8 cellular contexts compared by ENCODE assay signal in genomic region chr20:51594206-51594998, GRCh38. TPM values are rescaled to one million over a fixed set of nuclear protein-coding genes. Genes with fewer than 3 reads are reported as not detected.
DNase-seq lines count a peak whose midpoint lies in the region; ATAC-seq and TF ChIP-seq lines count a peak whose summit lies in the region.

No MANE protein-coding gene starts in this region.

- H3K36me3 ChIP-seq in left ventricle myocardium inferior, result no peaks in the 10 kb centered on the region
- peaks cover 0 to 13% (median 0%) of the 10 kb centered on the region in 9 donors for H3K36me3 ChIP-seq in heart left ventricle
- H3K36me3 ChIP-seq in mesenchymal stem cell (ENCODE audit: control insufficient read depth in 1 of 2, insufficient read depth in 2 of 2, low read depth in 1 of 2, low read length in 2 of 2), result peaks cover 4 to 22% of the 10 kb centered on the region in 2 experiments
- no peaks in the 10 kb centered on the region for H3K36me3 ChIP-seq in hepatocyte (replicated peaks; ENCODE audit: insufficient read depth, low read depth)

- H3K14ac ChIP-seq in mesenchymal stem cell (ENCODE audit: low read length in 2 of 2), result no peak overlapping the region

- WGBS in heart left ventricle, 4 donors, result 70 to 75% (median 74%) methylated on average over 11 of the region's 11 CpGs
- WGBS in mesenchymal stem cell, result 84% methylated on average over 10 of the region's 11 CpGs
- 84% methylated on average over 11 of the region's 11 CpGs for WGBS in hepatocyte (ENCODE audit: low lambda C conversion rate, missing lambda C conversion rate)

- H3K27ac Mint-ChIP-seq in activated naive CD8-positive, alpha-beta T cell treated with anti-CD3 and anti-CD28 coated beads, Interleukin-2, amount 50 U/mL, for 24 hours, result peak overlapping the region; percentile 83

- H3K4me3 ChIP-seq in left ventricle myocardium inferior (peak overlapping the region; percentile 12), heart left ventricle (peak overlapping the region in 1 of 12 donors; percentile 17), mesenchymal stem cell (ENCODE audit: insufficient read depth in 1 of 2, low read depth in 1 of 2, low read length in 2 of 2) (no peak overlapping the region), hepatocyte (no peak overlapping the region)

- H3K23ac ChIP-seq in mesenchymal stem cell (ENCODE audit: low read length in 2 of 2), result no peak overlapping the region

- DNase-seq in left ventricle myocardium inferior (no peak), heart left ventricle (no peak), mesenchymal stem cell (no peak), hepatocyte (ENCODE audit: low spot score) (no peak), foreskin keratinocyte (no peak), NCI-H1694 treated with DMSO at 0.1 percent for 48 hours (lab: John Stamatoyannopoulos, UW) (no peak)
- no peak for DNase-seq in activated naive CD8-positive, alpha-beta T cell treated with anti-CD3 and anti-CD28 coated beads, Interleukin-2, amount 50 U/mL, for 24 hours

- no peaks in the 10 kb centered on the region for H3K9me3 Mint-ChIP-seq in activated naive CD8-positive, alpha-beta T cell treated with anti-CD3 and anti-CD28 coated beads, Interleukin-2, amount 50 U/mL, for 24 hours

- H3K4me3 Mint-ChIP-seq in activated naive CD8-positive, alpha-beta T cell treated with anti-CD3 and anti-CD28 coated beads, Interleukin-2, amount 50 U/mL, for 24 hours, result peak overlapping the region; percentile 9

- H2AFZ ChIP-seq in mesenchymal stem cell (ENCODE audit: low read depth, low read length) (no peak overlapping the region), hepatocyte (no peak overlapping the region)

- H3K27me3 ChIP-seq in left ventricle myocardium inferior (ENCODE audit: low read depth) (no peaks in the 10 kb centered on the region), heart left ventricle (no peaks in the 10 kb centered on the region), mesenchymal stem cell (ENCODE audit: control insufficient read depth in 1 of 2, insufficient read depth in 1 of 2, low read length in 2 of 2) (no peaks in the 10 kb centered on the region), hepatocyte (no peaks in the 10 kb centered on the region), foreskin keratinocyte (peaks cover 14% of the 10 kb centered on the region)

- H2AK5ac ChIP-seq in mesenchymal stem cell (ENCODE audit: low read length, severe bottlenecking), result no peak overlapping the region

- no peaks in the 10 kb centered on the region for H3K9me3 ChIP-seq in left ventricle myocardium inferior (replicated peaks)
- H3K9me3 ChIP-seq in heart left ventricle, result no peaks in the 10 kb centered on the region
- no peaks in the 10 kb centered on the region for H3K9me3 ChIP-seq in mesenchymal stem cell (ENCODE audit: control insufficient read depth, low read length)
- no peaks in the 10 kb centered on the region for H3K9me3 ChIP-seq in hepatocyte (ENCODE audit: low read depth)

- peak overlapping the region; percentile 75 for H3K9ac ChIP-seq in mesenchymal stem cell (ENCODE audit: low read length)

- H2BK15ac ChIP-seq in mesenchymal stem cell (ENCODE audit: low read depth, poor library complexity, severe bottlenecking), result no peak overlapping the region

- H3K4ac ChIP-seq in mesenchymal stem cell (ENCODE audit: low read depth in 1 of 2, low read length in 2 of 2), result no peak overlapping the region

- H3K79me1 ChIP-seq in mesenchymal stem cell (replicated peaks; ENCODE audit: low read length, poor library complexity, severe bottlenecking), result no peaks in the 10 kb centered on the region

- peaks cover 56% of the 10 kb centered on the region for H3K4me1 Mint-ChIP-seq in activated naive CD8-positive, alpha-beta T cell treated with anti-CD3 and anti-CD28 coated beads, Interleukin-2, amount 50 U/mL, for 24 hours

- TF ChIP-seq POLR2A in heart left ventricle (IDR thresholded peaks at IDR 0.05), result no peak

- no peak overlapping the region for H2BK5ac ChIP-seq in mesenchymal stem cell (ENCODE audit: low read depth, low read length, poor library complexity, severe bottlenecking)

- no peaks in the 10 kb centered on the region for H3K36me3 Mint-ChIP-seq in activated naive CD8-positive, alpha-beta T cell treated with anti-CD3 and anti-CD28 coated beads, Interleukin-2, amount 50 U/mL, for 24 hours (ENCODE audit: low read depth)

- no peak overlapping the region for H3K18ac ChIP-seq in mesenchymal stem cell (ENCODE audit: low read depth in 1 of 2, low read length in 2 of 2)

- no peak overlapping the region for H4K8ac ChIP-seq in mesenchymal stem cell (ENCODE audit: low read length)

- peak overlapping the region; percentile 24 for H3K27ac ChIP-seq in left ventricle myocardium inferior (replicated peaks)
- H3K27ac ChIP-seq in heart left ventricle, result peak overlapping the region in 3 of 12 donors; percentile 1 to 35 (median 25)
- no peak overlapping the region for H3K27ac ChIP-seq in mesenchymal stem cell (ENCODE audit: low read length, poor library complexity, severe bottlenecking)
- no peak overlapping the region for H3K27ac ChIP-seq in hepatocyte
- no peak overlapping the region for H3K27ac ChIP-seq in foreskin keratinocyte

- H4K91ac ChIP-seq in mesenchymal stem cell (ENCODE audit: low read length), result no peak overlapping the region

- no peak overlapping the region for H2BK12ac ChIP-seq in mesenchymal stem cell (ENCODE audit: low read length in 2 of 2)

- H4K20me1 ChIP-seq in hepatocyte (ENCODE audit: insufficient read depth, poor library complexity, severe bottlenecking), result no peaks in the 10 kb centered on the region

- no peaks in the 10 kb centered on the region for H3K9me2 ChIP-seq in hepatocyte (replicated peaks; ENCODE audit: insufficient read depth)

- ATAC-seq in heart left ventricle, result no peak
- no peak for ATAC-seq in activated naive CD8-positive, alpha-beta T cell treated with anti-CD3 and anti-CD28 coated beads, Interleukin-2, amount 50 U/mL, for 24 hours
- ATAC-seq in foreskin keratinocyte, result no peak
- no peak for ATAC-seq in GM19455 (IDR thresholded peaks at IDR 0.05; ENCODE audit: unreplicated experiment)

- H3K4me2 ChIP-seq in mesenchymal stem cell (ENCODE audit: low read length, poor library complexity, severe bottlenecking) (no peak overlapping the region), hepatocyte (no peak overlapping the region)

- H3K79me2 ChIP-seq in hepatocyte, result no peaks in the 10 kb centered on the region

- intact Hi-C loops in left ventricle myocardium inferior (cut with micrococcal nuclease), result no loop called here
- intact Hi-C loops in heart left ventricle (cut with DNase I), result loop anchor here in 9 of 10 donors (1.0 to 10.0 kb wide), 7 partner anchors 32 to 610 kb away; partner anchors contain the start of gene NFATC2 (in 1 of the 9)

- H3K4me1 ChIP-seq in left ventricle myocardium inferior (peaks cover 4% of the 10 kb centered on the region), heart left ventricle (peaks cover 0 to 14% (median 4%) of the 10 kb centered on the region in 12 donors), mesenchymal stem cell (ENCODE audit: control insufficient read depth, insufficient read depth, low read depth, low read length) (no peaks in the 10 kb centered on the region), hepatocyte (ENCODE audit: insufficient read depth) (peaks cover 5% of the 10 kb centered on the region), foreskin keratinocyte (no peaks in the 10 kb centered on the region)

- H3K27me3 Mint-ChIP-seq in activated naive CD8-positive, alpha-beta T cell treated with anti-CD3 and anti-CD28 coated beads, Interleukin-2, amount 50 U/mL, for 24 hours, result peaks cover 4% of the 10 kb centered on the region

- TF ChIP-seq CTCF in left ventricle myocardium inferior (IDR thresholded peaks at IDR 0.05; ENCODE audit: borderline replicate concordance) (no peak), heart left ventricle (IDR thresholded peaks at IDR 0.05) (no peak), hepatocyte (IDR thresholded peaks at IDR 0.05; ENCODE audit: poor library complexity) (no peak), foreskin keratinocyte (conservative IDR thresholded peaks at IDR 0.05) (no peak)

- no peak overlapping the region for H2BK120ac ChIP-seq in mesenchymal stem cell (ENCODE audit: low read depth, low read length)

RNA-seq across cellular contexts. Expression of gene NFATC2, which starts 51.9 kb away (rescaled TPM):
- total RNA-seq in left ventricle myocardium inferior, result 4.2 TPM
- total RNA-seq in heart left ventricle, result 1 to 10 TPM in 8 of 9 donors, under 1 TPM in 1; 0.83 to 7.6 (median 3.8) TPM
- 1 to 10 TPM in 1 of 2 donors, under 1 TPM in 1; 0.76 to 1.7 TPM for polyA plus RNA-seq in heart left ventricle
- 3.8 TPM for polyA plus RNA-seq in mesenchymal stem cell (2013, experiment 1 of 2)
- polyA plus RNA-seq in mesenchymal stem cell (2013, experiment 2 of 2), result 3.6 TPM
- total RNA-seq in hepatocyte, result 4.4 and 4.9 TPM in 2 replicates
- polyA plus RNA-seq in hepatocyte, result 8.3 and 10.3 TPM in 2 replicates
- under 0.01 TPM in 1 of 2 replicates, not detected in the other for total RNA-seq in foreskin keratinocyte
- under 0.01 TPM in 1 of 2 replicates, not detected in the other for polyA plus RNA-seq in foreskin keratinocyte
